8 cellular contexts compared by ENCODE assay signal in the genomic region with DNA sequence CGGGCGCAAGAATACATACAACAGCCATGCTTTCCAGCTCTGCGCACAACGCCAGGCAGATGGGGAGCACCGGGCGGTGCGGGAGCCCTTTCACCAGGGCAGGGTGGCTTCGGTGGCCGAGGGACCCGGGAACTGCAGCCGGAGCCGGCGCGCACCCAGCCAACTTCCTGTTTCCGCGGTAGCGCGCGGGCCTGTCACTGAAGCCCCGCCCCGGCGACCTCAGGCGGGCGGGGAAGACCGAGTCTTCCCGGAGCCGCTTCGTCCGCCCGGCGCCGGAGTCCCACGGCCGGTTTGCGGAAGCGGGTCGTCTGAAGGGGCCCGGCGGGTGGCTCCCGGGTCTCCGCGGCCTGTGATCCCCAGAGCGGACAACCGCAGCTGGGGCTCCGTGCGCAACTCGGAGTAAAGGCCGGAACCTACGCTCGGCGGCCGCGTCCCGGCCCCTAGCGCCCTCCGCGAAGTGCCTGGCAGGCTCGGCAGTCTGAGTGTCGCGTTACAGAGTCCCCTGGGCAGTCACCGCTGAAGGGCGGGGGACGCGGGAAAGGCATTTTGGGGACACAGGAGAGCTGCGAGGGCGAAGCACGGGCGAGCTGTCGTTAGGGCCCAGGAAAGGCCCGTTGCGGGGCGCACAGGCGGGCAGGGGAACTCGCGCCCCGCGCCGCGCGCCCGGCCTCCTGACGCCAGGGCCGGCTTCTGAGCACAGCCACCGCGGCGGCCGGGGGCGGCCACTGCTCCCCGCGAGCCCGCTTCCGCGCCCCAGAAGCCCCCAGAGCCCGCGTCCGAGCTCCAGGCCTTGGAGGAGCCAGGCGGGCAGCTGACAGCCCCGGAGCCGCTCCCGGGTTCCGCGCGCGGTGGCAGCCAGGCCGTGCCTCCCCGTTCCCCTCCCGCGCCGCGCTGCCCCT. TPM values are rescaled to one million over a fixed set of nuclear protein-coding genes. Genes with fewer than 3 reads are reported as not detected.
DNase-seq lines count a peak whose midpoint lies in the region; ATAC-seq and TF ChIP-seq lines count a peak whose summit lies in the region.

A gene with protein sequence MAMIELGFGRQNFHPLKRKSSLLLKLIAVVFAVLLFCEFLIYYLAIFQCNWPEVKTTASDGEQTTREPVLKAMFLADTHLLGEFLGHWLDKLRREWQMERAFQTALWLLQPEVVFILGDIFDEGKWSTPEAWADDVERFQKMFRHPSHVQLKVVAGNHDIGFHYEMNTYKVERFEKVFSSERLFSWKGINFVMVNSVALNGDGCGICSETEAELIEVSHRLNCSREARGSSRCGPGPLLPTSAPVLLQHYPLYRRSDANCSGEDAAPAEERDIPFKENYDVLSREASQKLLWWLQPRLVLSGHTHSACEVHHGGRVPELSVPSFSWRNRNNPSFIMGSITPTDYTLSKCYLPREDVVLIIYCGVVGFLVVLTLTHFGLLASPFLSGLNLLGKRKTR (minus strand): TSS at position 136 of the 899 bp plus-strand sequence. CDS start 11,053 bp downstream, outside the sequence.

- intact Hi-C loops in CD14-positive monocyte (cut with micrococcal nuclease), result loop anchor here (2.0 to 10.0 kb wide), 2 partner anchors 54 to 58 kb away; a partner anchor contains a TSS
- intact Hi-C loops in activated CD8-positive, alpha-beta T cell treated with anti-CD3 and anti-CD28 coated beads for 36 hours (cut with micrococcal nuclease), result loop anchor here (2.0 kb wide), 1 partner anchor 58 kb away; a partner anchor contains a TSS

- H3K27ac Mint-ChIP-seq in CD14-positive monocyte, result peak within 1 kb of the TSS; percentile 91 to 98 (median 96)
- H3K27ac Mint-ChIP-seq in activated CD8-positive, alpha-beta T cell treated with anti-CD3 and anti-CD28 coated beads for 36 hours, result peak within 1 kb of the TSS; percentile 89

- H3K4me3 ChIP-seq in lung, result peak within 1 kb of the TSS; percentile 88

- CTCF ChIA-PET in activated CD8-positive, alpha-beta T cell treated with anti-CD3 and anti-CD28 coated beads for 36 hours (lab: Charles Lee), result interaction anchor here (1.0 kb wide), 2 partner anchors 30 to 41 kb away, joined by 3 read pairs; no protein-coding TSS in a partner anchor

- no peaks in the 10 kb centered on the region for H3K9me3 Mint-ChIP-seq in CD14-positive monocyte
- H3K9me3 Mint-ChIP-seq in activated CD8-positive, alpha-beta T cell treated with anti-CD3 and anti-CD28 coated beads for 36 hours, result no peaks in the 10 kb centered on the region

- peaks cover 4 to 5% of the 10 kb centered on the region in 2 donors for H3K4me1 ChIP-seq in lung (ENCODE audit: control insufficient read depth in 2 of 2, insufficient read depth in 2 of 2, low read length in 2 of 2)

- peaks cover 20 to 32% of the 10 kb centered on the region in 2 donors for H3K36me3 Mint-ChIP-seq in CD14-positive monocyte
- peaks cover 9% of the 10 kb centered on the region for H3K36me3 Mint-ChIP-seq in activated CD8-positive, alpha-beta T cell treated with anti-CD3 and anti-CD28 coated beads for 36 hours (ENCODE audit: low read depth)

- WGBS in lung, 2 donors, result 0 to 1% methylated on average over 85 to 110 of the region's 110 CpGs

- ATAC-seq in GM19351 (IDR thresholded peaks at IDR 0.05; ENCODE audit: unreplicated experiment) (peak; percentile 78), HG03520 (IDR thresholded peaks at IDR 0.05; ENCODE audit: unreplicated experiment) (peak; percentile 78), lung (ENCODE audit: insufficient read depth, low FRiP score) (peak; percentile 92)
- peak; percentile 95 for ATAC-seq in activated CD8-positive, alpha-beta T cell treated with anti-CD3 and anti-CD28 coated beads for 36 hours

- DNase-seq in CD14-positive monocyte (ENCODE audit: low spot score) (peak; percentile 90), NCI-H82 treated with DMSO at 0.1 percent for 48 hours (lab: John Stamatoyannopoulos, UW; ENCODE audit: unreplicated experiment) (peak; percentile 58), ecto neural progenitor cell (ENCODE audit: low spot score) (peak; percentile 90), lung (ENCODE audit: low spot score) (peak; percentile 88)
- peak; percentile 90 for DNase-seq in activated CD8-positive, alpha-beta T cell treated with anti-CD3 and anti-CD28 coated beads for 36 hours
- peak; percentile 69 to 80 (median 69) for DNase-seq in stimulated activated CD4-positive, alpha-beta T cell treated with anti-CD3 and anti-CD28 coated beads, TNF-alpha, amount 100 ng/mL, for 4 hours (ENCODE audit: low read depth in 3 of 3)

- TF ChIP-seq CTCF in CD14-positive monocyte (IDR thresholded peaks at IDR 0.05) (no peak), lung (IDR thresholded peaks at IDR 0.05; ENCODE audit: control extremely low read depth, extremely low read depth) (no peak)
- TF ChIP-seq CTCF in activated CD8-positive, alpha-beta T cell treated with anti-CD3 and anti-CD28 coated beads for 36 hours (IDR thresholded peaks at IDR 0.05), result no peak

- H3K27me3 Mint-ChIP-seq in CD14-positive monocyte (ENCODE audit: low read depth in 3 of 3), result no peaks in the 10 kb centered on the region
- H3K27me3 Mint-ChIP-seq in activated CD8-positive, alpha-beta T cell treated with anti-CD3 and anti-CD28 coated beads for 36 hours, result no peaks in the 10 kb centered on the region

- H3K4me1 Mint-ChIP-seq in CD14-positive monocyte, result peaks cover 26% of the 10 kb centered on the region
- H3K4me1 Mint-ChIP-seq in activated CD8-positive, alpha-beta T cell treated with anti-CD3 and anti-CD28 coated beads for 36 hours (ENCODE audit: low read depth), result peaks cover 20% of the 10 kb centered on the region

- no peaks in the 10 kb centered on the region for H3K9me3 ChIP-seq in lung (ENCODE audit: control insufficient read depth in 2 of 2, insufficient read depth in 1 of 2, low read length in 1 of 2)

- H3K4me3 Mint-ChIP-seq in CD14-positive monocyte, result peak within 1 kb of the TSS; percentile 86 to 94
- peak within 1 kb of the TSS; percentile 86 for H3K4me3 Mint-ChIP-seq in activated CD8-positive, alpha-beta T cell treated with anti-CD3 and anti-CD28 coated beads for 36 hours

- H3K27me3 ChIP-seq in lung (ENCODE audit: control insufficient read depth, insufficient read depth), result no peaks in the 10 kb centered on the region

- H3K27ac ChIP-seq in lung (ENCODE audit: low read depth in 1 of 2, low read length in 1 of 2), result peak within 1 kb of the TSS; percentile 100

- POLR2A ChIA-PET in activated CD8-positive, alpha-beta T cell treated with anti-CD3 and anti-CD28 coated beads for 36 hours (lab: Charles Lee), result interaction anchor here (0.7 to 1.7 kb wide), 8 partner anchors 19 to 131 kb away, joined by 3 to 7 read pairs (median 4); a partner anchor contains a TSS

- peaks cover 0 to 2% of the 10 kb centered on the region in 2 donors for H3K36me3 ChIP-seq in lung (ENCODE audit: control insufficient read depth in 2 of 2, insufficient read depth in 2 of 2, low read length in 2 of 2)

RNA-seq across cellular contexts. Expression of the gene that starts here (rescaled TPM):
- polyA plus RNA-seq in CD14-positive monocyte (10 to 100 TPM; 53.4 to 92.3 TPM), lung (10 to 100 TPM; 41.3 to 46.7 TPM)
- total RNA-seq in activated CD8-positive, alpha-beta T cell treated with anti-CD3 and anti-CD28 coated beads for 36 hours, result 10 to 100 TPM; 21.7 to 22.4 TPM
- 10 to 100 TPM; 41.3 to 71.4 TPM for total RNA-seq in lung

Comparison
In these comparisons a context has a peak if more than half of its experiments do, and no peak if none do; other contexts are left out.
1. Peak in every context shown above with its lines: DNase-seq, ATAC-seq, H3K4me3 ChIP-seq and H3K27ac ChIP-seq.